ENCODE assay signal across 26 cellular contexts in genomic region chr14:103343905-103344797, GRCh38. TPM values are rescaled to one million over a fixed set of nuclear protein-coding genes. Genes with fewer than 3 reads are reported as not detected.
DNase-seq lines count a peak whose midpoint lies in the region; ATAC-seq, FAIRE-seq and TF ChIP-seq lines count a peak whose summit lies in the region.
"Had no signal": no experiment of that assay in that cellular context is flagged by ENCODE, and none has a peak within 500 bp of the region (broad histone marks: within the 10 kb centered on the region; RNA-seq: fewer than 3 reads in every experiment).

No MANE protein-coding gene starts in this region.

- H3K9me3 Mint-ChIP-seq in naive B cell: no peaks in the 10 kb centered on the region
- H3K9me3 Mint-ChIP-seq in CD8-positive, alpha-beta memory T cell: no peaks in the 10 kb centered on the region
- H3K9me3 Mint-ChIP-seq: nephron; T-helper 2 cell treated with Interferon-gamma antibody and Interleukin-4, amounts not matched to agents 5 μg/mL and 100 μg/mL, for 36 hours had no signal

- no peaks in the 10 kb centered on the region for H3K9me2 ChIP-seq in MM.1S (replicated peaks; ENCODE audit: insufficient read depth, low read length)

- peaks cover 48% of the 10 kb centered on the region for H3K36me3 ChIP-seq in CD8-positive, alpha-beta memory T cell (ENCODE audit: insufficient read depth, low read length)
- peaks cover 3% of the 10 kb centered on the region; the same call in 1 of the 2 replicates for H3K36me3 ChIP-seq in MM.1S (replicated peaks; ENCODE audit: insufficient read depth, low read length)

- H3K36me3 Mint-ChIP-seq in T-helper 17 cell (ENCODE audit: low read depth): peaks cover 9% of the 10 kb centered on the region
- H3K36me3 Mint-ChIP-seq in naive B cell: peaks cover 19 to 24% of the 10 kb centered on the region in 2 donors
- H3K36me3 Mint-ChIP-seq in CD8-positive, alpha-beta memory T cell: peaks cover 9 to 61% (median 24%) of the 10 kb centered on the region in 3 donors

- H3F3A ChIP-seq in MM.1S (ENCODE audit: insufficient read depth, low read length): 0 out of 2 replicates have a peak, but pooled peaks cover 3% of the 10 kb centered on the region

- H3K9me3 ChIP-seq in T-helper 17 cell (ENCODE audit: control insufficient read depth, low read length, poor library complexity, severe bottlenecking) (no peaks in the 10 kb centered on the region), MM.1S (replicated peaks; ENCODE audit: insufficient read depth, low read length) (no peaks in the 10 kb centered on the region)
- no peaks in the 10 kb centered on the region for H3K9me3 ChIP-seq in CD8-positive, alpha-beta memory T cell (ENCODE audit: low read length)
- H3K9me3 ChIP-seq: BLaER1 treated with 17β-estradiol and CSF1 and Interleukin-3, amounts not matched to agents 10 nM and 100 nM; heart right ventricle; psoas muscle had no signal

- no peak overlapping the region for H3K4me3 ChIP-seq in CD8-positive, alpha-beta memory T cell (ENCODE audit: low read length)
- no peak overlapping the region for H3K4me3 ChIP-seq in MM.1S (ENCODE audit: low read length)
- H3K4me3 ChIP-seq: BLaER1 treated with 17β-estradiol and CSF1 and Interleukin-3, amounts not matched to agents 10 nM and 100 nM; heart right ventricle; lung; psoas muscle had no signal

- no peak overlapping the region for H3K27ac ChIP-seq in CD8-positive, alpha-beta memory T cell (ENCODE audit: low read depth, low read length)
- no peak overlapping the region for H3K27ac ChIP-seq in MM.1S (ENCODE audit: low read length)
- H3K27ac ChIP-seq: BLaER1 treated with 17β-estradiol and CSF1 and Interleukin-3, amounts not matched to agents 10 nM and 100 nM; heart right ventricle; HL-60; psoas muscle had no signal

- peak overlapping the region; percentile 68 for H3K4me3 Mint-ChIP-seq in T-helper 17 cell
- peak overlapping the region in 1 of 8 donors; percentile 44 for H3K4me3 Mint-ChIP-seq in naive B cell
- H3K4me3 Mint-ChIP-seq in CD8-positive, alpha-beta memory T cell: no peak overlapping the region
- H3K4me3 Mint-ChIP-seq: nephron; T-helper 2 cell treated with Interferon-gamma antibody and Interleukin-4, amounts not matched to agents 5 μg/mL and 100 μg/mL, for 36 hours had no signal

- no peaks in the 10 kb centered on the region for H3K27me3 ChIP-seq in CD8-positive, alpha-beta memory T cell (ENCODE audit: insufficient read depth, low read length, poor library complexity, severe bottlenecking)
- no peaks in the 10 kb centered on the region for H3K27me3 ChIP-seq in MM.1S (replicated peaks; ENCODE audit: insufficient read depth, low read length)
- H3K27me3 ChIP-seq: BLaER1 treated with 17β-estradiol and CSF1 and Interleukin-3, amounts not matched to agents 10 nM and 100 nM; heart right ventricle had no signal

- peak overlapping the region; percentile 88 for H3K27ac Mint-ChIP-seq in T-helper 17 cell
- H3K27ac Mint-ChIP-seq in naive B cell: peak overlapping the region in 4 of 6 donors; percentile 37 to 85 (median 43)
- peak overlapping the region in 2 of 8 donors; percentile 63 to 77 for H3K27ac Mint-ChIP-seq in CD8-positive, alpha-beta memory T cell
- H3K27ac Mint-ChIP-seq: T-helper 2 cell treated with Interferon-gamma antibody and Interleukin-4, amounts not matched to agents 5 μg/mL and 100 μg/mL, for 36 hours had no signal

- H3K27me3 Mint-ChIP-seq in T-helper 17 cell (no peaks in the 10 kb centered on the region), naive B cell (no peaks in the 10 kb centered on the region)
- H3K27me3 Mint-ChIP-seq in CD8-positive, alpha-beta memory T cell: no peaks in the 10 kb centered on the region

- peak; percentile 76 for TF ChIP-seq POLR2A in GM12891 (IDR thresholded peaks at IDR 0.05; ENCODE audit: low read depth, low read length)

- TF ChIP-seq CTCF in MM.1S (IDR thresholded peaks at IDR 0.05; ENCODE audit: low read length): no peak

- no peaks in the 10 kb centered on the region for H3K4me1 ChIP-seq in CD8-positive, alpha-beta memory T cell (ENCODE audit: insufficient read depth, low read length)
- no peaks in the 10 kb centered on the region for H3K4me1 ChIP-seq in MM.1S (ENCODE audit: low read length)

- H3K4me1 Mint-ChIP-seq in T-helper 17 cell (peaks cover 10% of the 10 kb centered on the region), naive B cell (peaks cover 4 to 11% (median 7%) of the 10 kb centered on the region in 3 donors)
- H3K4me1 Mint-ChIP-seq in CD8-positive, alpha-beta memory T cell: peaks cover 13 to 31% (median 29%) of the 10 kb centered on the region in 3 donors
- H3K4me1 Mint-ChIP-seq: nephron had no signal

- no peak overlapping the region for H3K4me2 ChIP-seq in MM.1S (ENCODE audit: low read depth, low read length)
- H3K4me2 ChIP-seq: BLaER1 treated with 17β-estradiol and CSF1 and Interleukin-3, amounts not matched to agents 10 nM and 100 nM had no signal

- no peak for FAIRE-seq in GM12891 (lab: Jason Lieb, UNC)
- FAIRE-seq: endometrium, GM18507, small intestine had no signal

- POLR2A ChIA-PET in CD8-positive, alpha-beta memory T cell (lab: Charles Lee): interaction anchor here (3.5 kb wide), 1 partner anchor 9 kb away, joined by 21 read pairs; the partner anchor contains the start of gene EIF5

- DNase-seq in NCI-H82 (lab: John Stamatoyannopoulos, UW): peak; percentile 15
- no peak for DNase-seq in NCI-H82 treated with DMSO at 0.1 percent for 48 hours (lab: John Stamatoyannopoulos, UW; ENCODE audit: unreplicated experiment)
- no peak for DNase-seq in GM12891 (ENCODE audit: insufficient read length, low spot score)
- no peak for DNase-seq in T-helper 17 cell
- no peak for DNase-seq in naive B cell
- no peak for DNase-seq in CD8-positive, alpha-beta memory T cell
- no peak for DNase-seq in kidney glomerular epithelial cell (lab: John Stamatoyannopoulos, UW)
- no peak for DNase-seq in MM.1S
- DNase-seq: activated CD8-positive, alpha-beta memory T cell treated with anti-CD3 and anti-CD28 coated beads for 24 hours; anterior cingulate cortex; GOT3; heart right ventricle; KBM-7; NCI-H1048; NCI-H2029 treated with DMSO at 0.1 percent for 48 hours; NCI-H526; psoas muscle; small intestine; stimulated activated CD4-positive, alpha-beta T cell treated with anti-CD3 and anti-CD28 coated beads, Interleukin-4, amount 100 ng/mL, for 1 hour had no signal

- ATAC-seq in T-helper 17 cell (peak; percentile 5), naive B cell (ENCODE audit: low read depth in 2 of 2) (peak; percentile 9 to 10)

- no peaks in the 10 kb centered on the region for H3K79me2 ChIP-seq in MM.1S (ENCODE audit: low read length)

- H2AFZ ChIP-seq in MM.1S (ENCODE audit: low read length): no peak overlapping the region

- H4K20me1 ChIP-seq in MM.1S (ENCODE audit: insufficient read depth, low read length): no peaks in the 10 kb centered on the region

- H3K9ac ChIP-seq in MM.1S (ENCODE audit: low read length): no peak overlapping the region
- H3K9ac ChIP-seq: BLaER1 treated with 17β-estradiol and CSF1 and Interleukin-3, amounts not matched to agents 10 nM and 100 nM had no signal

- CTCF ChIA-PET in CD8-positive, alpha-beta memory T cell (lab: Charles Lee): interaction anchor here (1.6 to 2.3 kb wide), 2 partner anchors 10 to 13 kb away, joined by 5 read pairs; partner anchors contain the start of gene EIF5

TF ChIP-seq in GM12891, 5 proteins besides CTCF, POLR2A, EP300 and RAD21:
- no peak for TF ChIP-seq TAF1 (IDR thresholded peaks at IDR 0.05; ENCODE audit: low read depth, low read length)
- peak; percentile 44; the same call in 1 of the 2 replicates for TF ChIP-seq POU2F2 (IDR thresholded peaks at IDR 0.05; ENCODE audit: low read depth, low read length)
- no peak for TF ChIP-seq PAX5 (IDR thresholded peaks at IDR 0.05; ENCODE audit: insufficient read depth, low read length, severe bottlenecking)
- TF ChIP-seq SPI1 (IDR thresholded peaks at IDR 0.05; ENCODE audit: low read depth, low read length): no peak
- TF ChIP-seq POLR2AphosphoS5 (IDR thresholded peaks at IDR 0.05; ENCODE audit: low read depth, low read length): peak; percentile 42

RNA-seq across cellular contexts. Expression of gene EIF5, which starts 10.1 kb away (rescaled TPM):
- polyA plus RNA-seq in GM12891 (2012; ENCODE audit: low read depth, missing spikeins): 139 TPM
- total RNA-seq in T-helper 17 cell: 100 to 1,000 TPM; 649 to 800 TPM
- polyA plus RNA-seq in naive B cell (ENCODE audit: low read depth in 6 of 6): 100 to 1,000 TPM; 419 to 531 (median 455) TPM
- total RNA-seq in CD8-positive, alpha-beta memory T cell: 100 to 1,000 TPM; 394 to 409 TPM
- polyA plus RNA-seq in CD8-positive, alpha-beta memory T cell: 312 TPM

RNA-seq across cellular contexts. Expression of gene MARK3, which starts 41.1 kb away (rescaled TPM):
- 37.0 TPM for polyA plus RNA-seq in GM12891 (2012; ENCODE audit: low read depth, missing spikeins)
- 100 to 1,000 TPM; 121 to 136 TPM for total RNA-seq in T-helper 17 cell
- 10 to 100 TPM; 31.4 to 61.4 (median 34.6) TPM for polyA plus RNA-seq in naive B cell (ENCODE audit: low read depth in 6 of 6)
- total RNA-seq in CD8-positive, alpha-beta memory T cell: 10 to 100 TPM; 91.9 to 92.7 TPM
- polyA plus RNA-seq in CD8-positive, alpha-beta memory T cell: 45.7 TPM
